Comparison of ENCODE assay signal across 22 cellular contexts in genomic region chr16:26005336-26005735, GRCh38.
"Had no signal": no experiment of that assay in that cellular context is flagged by ENCODE, and none has a peak within 500 bp of the region (broad histone marks: within the 10 kb centered on the region; RNA-seq: fewer than 3 reads in every experiment).

No MANE protein-coding gene starts in this region.

- DNase-seq: activated CD4-positive, alpha-beta T cell treated with anti-CD3 and anti-CD28 coated beads for 36 hours; activated CD4-positive, CD25-positive, alpha-beta regulatory T cell; activated CD8-positive, alpha-beta memory T cell treated with anti-CD3 and anti-CD28 coated beads, Interleukin-2, amount 10 ng/mL, durations not matched to agents 7 days and 5 days; activated CD8-positive, alpha-beta T cell treated with anti-CD3 and anti-CD28 coated beads, Interleukin-2, amount 10 ng/mL, durations not matched to agents 7 days and 5 days; activated effector memory CD4-positive, alpha-beta T cell treated with anti-CD3 and anti-CD28 coated beads, Interleukin-2, amount 50 U/mL, for 16 hours; activated naive CD4-positive, alpha-beta T cell treated with anti-CD3 and anti-CD28 coated beads, Interleukin-2, amount 10 ng/mL, durations not matched to agents 7 days and 5 days; activated naive CD8-positive, alpha-beta T cell treated with anti-CD3 and anti-CD28 coated beads, Interleukin-2, amount 10 ng/mL, durations not matched to agents 7 days and 5 days; cerebellar nuclear complex; colonic mucosa; effector CD8-positive, alpha-beta T cell; esophagus squamous epithelium; foreskin melanocyte; heart right ventricle; natural killer cell; occipital lobe; stimulated activated CD4-positive, alpha-beta T cell treated with anti-CD3 and anti-CD28 coated beads, Interleukin-15, amount 100 ng/mL, for 24 hours; stimulated activated CD4-positive, alpha-beta T cell treated with anti-CD3 and anti-CD28 coated beads, Interleukin-2, amount 100 ng/mL, for 24 hours; stimulated activated naive B cell treated with anti-CD40 and anti-IgM and Interleukin-4, amounts not matched to agents 10 μg/mL and 1 μg/mL and 100 μg/mL, for 72 hours; stomach; tibial artery; upper lobe of right lung had no signal

- FAIRE-seq: endometrium had no signal
